Comparison of ENCODE assay signal across 12 cellular contexts in genomic region chr17:69466905-69467630, GRCh38. TPM values are rescaled to one million over a fixed set of nuclear protein-coding genes. Genes with fewer than 3 reads are reported as not detected.
DNase-seq lines count a peak whose midpoint lies in the region; ATAC-seq and TF ChIP-seq lines count a peak whose summit lies in the region.
"Had no signal": no experiment of that assay in that cellular context is flagged by ENCODE, and none has a peak within 500 bp of the region (broad histone marks: within the 10 kb centered on the region; RNA-seq: fewer than 3 reads in every experiment).

No MANE protein-coding gene starts in this region.

- H3K36me3 ChIP-seq in heart left ventricle (no peaks in the 10 kb centered on the region), right atrium auricular region (no peaks in the 10 kb centered on the region), WERI-Rb-1 (no peaks in the 10 kb centered on the region), hepatocyte (replicated peaks; ENCODE audit: insufficient read depth, low read depth) (no peaks in the 10 kb centered on the region)
- no peaks in the 10 kb centered on the region for H3K36me3 ChIP-seq in CD8-positive, alpha-beta memory T cell (ENCODE audit: insufficient read depth, low read length)
- H3K36me3 ChIP-seq: HAP-1 had no signal

- POLR2A ChIA-PET in CD8-positive, alpha-beta memory T cell (lab: Charles Lee): no interaction called here

- in situ Hi-C loops in GM13977 (cut with MboI; ENCODE audit: low pct_unique_long_range_greater_than_20kb, low sequenced_read_pairs, unreplicated experiment): no loop called here

- H3K4me3 ChIP-seq in heart left ventricle: no peak overlapping the region
- H3K4me3 ChIP-seq in right atrium auricular region: no peak overlapping the region
- H3K4me3 ChIP-seq in WERI-Rb-1 (ENCODE audit: low read depth, low read length): no peak overlapping the region
- H3K4me3 ChIP-seq in hepatocyte: no peak overlapping the region
- no peak overlapping the region for H3K4me3 ChIP-seq in CD8-positive, alpha-beta memory T cell (ENCODE audit: low read length)
- H3K4me3 ChIP-seq: BLaER1 treated with 17β-estradiol and CSF1 and Interleukin-3, amounts not matched to agents 10 nM and 100 nM; HAP-1 had no signal

- DNase-seq in heart left ventricle (no peak), right atrium auricular region (ENCODE audit: low spot score) (no peak), WERI-Rb-1 (peak; percentile 85), hepatocyte (ENCODE audit: low spot score) (peak; percentile 23), GM13977 (ENCODE audit: low spot score) (no peak)
- no peak for DNase-seq in stimulated activated naive CD4-positive, alpha-beta T cell treated with Interleukin-2 at 50 U/mL for 16 hours (lab: John Stamatoyannopoulos, UW)
- DNase-seq in CD8-positive, alpha-beta memory T cell: no peak
- DNase-seq: activated CD4-positive, alpha-beta T cell treated with anti-CD3 and anti-CD28 coated beads, Interleukin-2, amount 10 ng/mL, durations not matched to agents 7 days and 5 days had no signal

- CTCF ChIA-PET in CD8-positive, alpha-beta memory T cell (lab: Charles Lee): no interaction called here

- H3K4me2 ChIP-seq in hepatocyte: peak overlapping the region; percentile 14
- H3K4me2 ChIP-seq: BLaER1 treated with 17β-estradiol and CSF1 and Interleukin-3, amounts not matched to agents 10 nM and 100 nM; KMS-11 had no signal

- H3K36me3 Mint-ChIP-seq in CD8-positive, alpha-beta memory T cell: peaks cover 7 to 15% (median 13%) of the 10 kb centered on the region in 3 donors

- peak overlapping the region in 1 of 8 donors; percentile 70 for H3K27ac Mint-ChIP-seq in CD8-positive, alpha-beta memory T cell
- H3K27ac Mint-ChIP-seq: activated CD4-positive, alpha-beta T cell treated with anti-CD3 and anti-CD28 coated beads, Interleukin-2, amount 10 ng/mL, durations not matched to agents 7 days and 5 days had no signal

- no peak overlapping the region for H3K27ac ChIP-seq in heart left ventricle
- H3K27ac ChIP-seq in right atrium auricular region: no peak overlapping the region
- peak overlapping the region; percentile 70 for H3K27ac ChIP-seq in WERI-Rb-1
- peak overlapping the region; percentile 41 for H3K27ac ChIP-seq in hepatocyte
- H3K27ac ChIP-seq in CD8-positive, alpha-beta memory T cell (ENCODE audit: low read depth, low read length): no peak overlapping the region
- H3K27ac ChIP-seq: BLaER1 treated with 17β-estradiol and CSF1 and Interleukin-3, amounts not matched to agents 10 nM and 100 nM; KMS-11 had no signal

- H3K9me3 ChIP-seq in heart left ventricle (no peaks in the 10 kb centered on the region), right atrium auricular region (no peaks in the 10 kb centered on the region), WERI-Rb-1 (ENCODE audit: severe bottlenecking) (peaks cover 3% of the 10 kb centered on the region), hepatocyte (ENCODE audit: low read depth) (no peaks in the 10 kb centered on the region)
- H3K9me3 ChIP-seq in CD8-positive, alpha-beta memory T cell (ENCODE audit: low read length): no peaks in the 10 kb centered on the region
- H3K9me3 ChIP-seq: HAP-1 had no signal

- WGBS in heart left ventricle, 4 donors: 87 to 92% (median 91%) methylated on average over 3 of the region's 3 CpGs
- 57% methylated on average over 3 of the region's 3 CpGs for WGBS in hepatocyte (ENCODE audit: low lambda C conversion rate, missing lambda C conversion rate)

- peak in 3 of 4 donors; percentile 34 to 83 (median 41) for ATAC-seq in heart left ventricle
- ATAC-seq in HG03439 (IDR thresholded peaks at IDR 0.05; ENCODE audit: unreplicated experiment): no peak

- no peaks in the 10 kb centered on the region for H3K9me2 ChIP-seq in hepatocyte (replicated peaks; ENCODE audit: insufficient read depth)

- H3K4me3 Mint-ChIP-seq in CD8-positive, alpha-beta memory T cell: no peak overlapping the region
- H3K4me3 Mint-ChIP-seq: activated CD4-positive, alpha-beta T cell treated with anti-CD3 and anti-CD28 coated beads, Interleukin-2, amount 10 ng/mL, durations not matched to agents 7 days and 5 days had no signal

- H3K27me3 Mint-ChIP-seq in CD8-positive, alpha-beta memory T cell: no peaks in the 10 kb centered on the region
- H3K27me3 Mint-ChIP-seq: activated CD4-positive, alpha-beta T cell treated with anti-CD3 and anti-CD28 coated beads, Interleukin-2, amount 10 ng/mL, durations not matched to agents 7 days and 5 days had no signal

- TF ChIP-seq CTCF in heart left ventricle (IDR thresholded peaks at IDR 0.05) (no peak), right atrium auricular region (IDR thresholded peaks at IDR 0.05) (no peak), WERI-Rb-1 (IDR thresholded peaks at IDR 0.05; ENCODE audit: low read depth, low read length) (no peak), hepatocyte (IDR thresholded peaks at IDR 0.05; ENCODE audit: poor library complexity) (no peak), GM13977 (IDR thresholded peaks at IDR 0.05; ENCODE audit: extremely low read depth, insufficient read depth, missing control alignments) (no peak)

- intact Hi-C loops in heart left ventricle (cut with DNase I): loop anchor here in 1 of 10 donors (10.0 kb wide), 1 partner anchor 52 kb away; the partner anchor contains the start of gene MAP2K6

- peaks cover 13 to 34% (median 31%) of the 10 kb centered on the region in 3 donors for H3K4me1 Mint-ChIP-seq in CD8-positive, alpha-beta memory T cell
- H3K4me1 Mint-ChIP-seq: activated CD4-positive, alpha-beta T cell treated with anti-CD3 and anti-CD28 coated beads, Interleukin-2, amount 10 ng/mL, durations not matched to agents 7 days and 5 days had no signal

- no peaks in the 10 kb centered on the region for H3K9me3 Mint-ChIP-seq in CD8-positive, alpha-beta memory T cell

- no peak for TF ChIP-seq POLR2A in heart left ventricle (IDR thresholded peaks at IDR 0.05)

- H3K4me1 ChIP-seq in heart left ventricle (peaks cover 0 to 4% (median 0%) of the 10 kb centered on the region in 12 donors), right atrium auricular region (no peaks in the 10 kb centered on the region), hepatocyte (ENCODE audit: insufficient read depth) (no peaks in the 10 kb centered on the region)
- H3K4me1 ChIP-seq in CD8-positive, alpha-beta memory T cell (ENCODE audit: insufficient read depth, low read length): no peaks in the 10 kb centered on the region

- H3K27me3 ChIP-seq in heart left ventricle (no peaks in the 10 kb centered on the region), right atrium auricular region (no peaks in the 10 kb centered on the region), WERI-Rb-1 (ENCODE audit: insufficient read depth, low read depth, severe bottlenecking) (no peaks in the 10 kb centered on the region), hepatocyte (no peaks in the 10 kb centered on the region)
- no peaks in the 10 kb centered on the region for H3K27me3 ChIP-seq in CD8-positive, alpha-beta memory T cell (ENCODE audit: insufficient read depth, low read length, poor library complexity, severe bottlenecking)
- H3K27me3 ChIP-seq: BLaER1 treated with 17β-estradiol and CSF1 and Interleukin-3, amounts not matched to agents 10 nM and 100 nM had no signal

- no peaks in the 10 kb centered on the region for H4K20me1 ChIP-seq in hepatocyte (ENCODE audit: insufficient read depth, poor library complexity, severe bottlenecking)
- H4K20me1 ChIP-seq: BLaER1 treated with 17β-estradiol and CSF1 and Interleukin-3, amounts not matched to agents 10 nM and 100 nM had no signal

- H2AFZ ChIP-seq in hepatocyte: no peak overlapping the region

- H3K79me2 ChIP-seq in hepatocyte: peaks cover 3% of the 10 kb centered on the region

RNA-seq across cellular contexts. Expression of gene MAP2K6, which starts 52.6 kb away (rescaled TPM):
- total RNA-seq in heart left ventricle (1 to 10 TPM in 7 of 9 donors, under 1 TPM in 2; 0.83 to 5.1 (median 1.8) TPM), right atrium auricular region (1 to 10 TPM in 1 of 2 donors, under 1 TPM in 1; 0.90 to 5.3 TPM), hepatocyte (12.0 and 13.2 TPM in 2 replicates)
- polyA plus RNA-seq in heart left ventricle (1 to 10 TPM in 1 of 2 donors, under 1 TPM in 1; 0.61 to 1.3 TPM), hepatocyte (3.3 and 5.8 TPM in 2 replicates)
- total RNA-seq in CD8-positive, alpha-beta memory T cell: 1 to 10 TPM; 1.9 to 2.5 TPM
- polyA plus RNA-seq in CD8-positive, alpha-beta memory T cell: 18.7 TPM

Comparison
In these comparisons a context has a peak if more than half of its experiments do, and no peak if none do; other contexts are left out.
1. DNase-seq: peak in WERI-Rb-1 (single experiment) and hepatocyte (single experiment); none in heart left ventricle (0 of 5), right atrium auricular region (single experiment), GM13977 (single experiment), stimulated activated naive CD4-positive, alpha-beta T cell treated with Interleukin-2 at 50 U/mL for 16 hours (single experiment) and CD8-positive, alpha-beta memory T cell (0 of 5).
2. H3K27ac ChIP-seq: peak in WERI-Rb-1 (single experiment) and hepatocyte (single experiment); none in heart left ventricle (0 of 12), right atrium auricular region (0 of 2) and CD8-positive, alpha-beta memory T cell (single experiment).